8 cellular contexts compared by ENCODE assay signal in the genomic region with DNA sequence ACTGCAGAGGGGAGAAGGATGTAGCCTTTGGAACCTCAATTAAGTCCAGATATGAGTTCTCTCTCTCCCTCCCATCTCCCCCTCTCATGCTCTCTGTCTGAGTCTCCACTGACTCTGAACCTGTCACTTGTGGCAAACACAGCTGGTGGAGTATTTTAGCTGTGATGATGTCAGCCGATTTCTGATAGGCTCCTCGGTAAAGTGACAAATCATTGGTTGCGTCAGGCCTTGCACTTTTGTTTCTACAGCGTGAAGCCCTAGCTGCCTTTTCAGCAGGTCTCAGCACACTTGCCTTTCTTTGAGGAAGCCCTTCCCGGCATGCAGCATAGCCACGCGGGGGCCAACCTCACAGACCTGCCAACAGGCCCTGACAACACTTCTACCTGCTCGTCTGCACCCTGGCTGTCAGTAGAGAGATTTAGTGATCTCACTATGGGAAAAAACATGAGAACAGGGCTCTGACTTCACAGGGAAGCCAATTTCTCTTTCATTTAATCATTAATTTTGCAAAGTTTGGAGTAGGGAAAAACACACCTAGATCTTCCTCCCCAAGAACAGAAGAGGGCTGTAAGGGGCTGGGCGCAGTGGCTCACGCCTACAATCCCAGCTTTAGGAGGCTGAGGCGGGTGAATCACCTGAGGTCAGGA.
DNase-seq lines count a peak whose midpoint lies in the region; ATAC-seq and TF ChIP-seq lines count a peak whose summit lies in the region.

No MANE protein-coding gene starts in this region.

- peak; percentile 54 for DNase-seq in NCI-H2107 (lab: John Stamatoyannopoulos, UW)
- peak; percentile 69 to 72 for DNase-seq in activated CD4-positive, alpha-beta T cell treated with anti-CD3 and anti-CD28 coated beads, Interleukin-2, amount 50 U/mL, for 4 hours
- peak; percentile 75 to 79 (median 75) for DNase-seq in effector memory CD8-positive, alpha-beta T cell
- peak; percentile 52 to 90 (median 78) for DNase-seq in naive thymus-derived CD8-positive, alpha-beta T cell
- DNase-seq in stimulated activated naive B cell treated with anti-CD40 and anti-IgM and Interleukin-4, amounts not matched to agents 10 μg/mL and 1 μg/mL and 100 μg/mL, for 72 hours: peak; percentile 40
- DNase-seq in endothelial cell (ENCODE audit: low spot score): no peak

- peaks cover 63 to 65% of the 10 kb centered on the region in 2 donors for H3K4me1 Mint-ChIP-seq in effector memory CD8-positive, alpha-beta T cell (ENCODE audit: low read depth in 2 of 2)
- peaks cover 28 to 76% (median 71%) of the 10 kb centered on the region in 4 donors for H3K4me1 Mint-ChIP-seq in naive thymus-derived CD8-positive, alpha-beta T cell
- H3K4me1 Mint-ChIP-seq in stimulated activated naive B cell treated with anti-CD40 and anti-IgM and Interleukin-4, amounts not matched to agents 10 μg/mL and 1 μg/mL and 100 μg/mL, for 72 hours: peaks cover 28 to 52% of the 10 kb centered on the region in 2 donors
- peaks cover 6% of the 10 kb centered on the region for H3K4me1 Mint-ChIP-seq in endothelial cell (ENCODE audit: unreplicated experiment)

- POLR2A ChIA-PET in naive thymus-derived CD8-positive, alpha-beta T cell (lab: Charles Lee): interaction anchor here (0.6 to 1.1 kb wide), 3 partner anchors 9 to 386 kb away, joined by 3 to 5 read pairs (median 3); no protein-coding TSS in a partner anchor

- H3K4me3 Mint-ChIP-seq in effector memory CD8-positive, alpha-beta T cell: peak overlapping the region; percentile 77 to 81
- H3K4me3 Mint-ChIP-seq in naive thymus-derived CD8-positive, alpha-beta T cell: peak overlapping the region in 9 of 10 donors; percentile 62 to 84 (median 66)
- peak overlapping the region; percentile 21 to 25 for H3K4me3 Mint-ChIP-seq in stimulated activated naive B cell treated with anti-CD40 and anti-IgM and Interleukin-4, amounts not matched to agents 10 μg/mL and 1 μg/mL and 100 μg/mL, for 72 hours
- H3K4me3 Mint-ChIP-seq in endothelial cell (ENCODE audit: unreplicated experiment): no peak overlapping the region

- no peak for TF ChIP-seq CTCF in endothelial cell (IDR thresholded peaks at IDR 0.05; ENCODE audit: unreplicated experiment)

- H3K9me3 Mint-ChIP-seq in effector memory CD8-positive, alpha-beta T cell: no peaks in the 10 kb centered on the region
- no peaks in the 10 kb centered on the region for H3K9me3 Mint-ChIP-seq in naive thymus-derived CD8-positive, alpha-beta T cell
- peaks cover 0 to 4% of the 10 kb centered on the region in 2 donors for H3K9me3 Mint-ChIP-seq in stimulated activated naive B cell treated with anti-CD40 and anti-IgM and Interleukin-4, amounts not matched to agents 10 μg/mL and 1 μg/mL and 100 μg/mL, for 72 hours
- no peaks in the 10 kb centered on the region for H3K9me3 Mint-ChIP-seq in endothelial cell (ENCODE audit: unreplicated experiment)

- H3K36me3 Mint-ChIP-seq in effector memory CD8-positive, alpha-beta T cell (ENCODE audit: insufficient read depth): peaks cover 40% of the 10 kb centered on the region
- H3K36me3 Mint-ChIP-seq in naive thymus-derived CD8-positive, alpha-beta T cell: peaks cover 0 to 9% (median 8%) of the 10 kb centered on the region in 3 donors
- H3K36me3 Mint-ChIP-seq in stimulated activated naive B cell treated with anti-CD40 and anti-IgM and Interleukin-4, amounts not matched to agents 10 μg/mL and 1 μg/mL and 100 μg/mL, for 72 hours: peaks cover 59 to 63% of the 10 kb centered on the region in 2 donors
- H3K36me3 Mint-ChIP-seq in endothelial cell (ENCODE audit: low read depth, unreplicated experiment): peaks cover 4% of the 10 kb centered on the region

- ATAC-seq in GM18511 (IDR thresholded peaks at IDR 0.05; ENCODE audit: unreplicated experiment): peak; percentile 84
- ATAC-seq in HG02798 (IDR thresholded peaks at IDR 0.05; ENCODE audit: poor library complexity, unreplicated experiment): peak; percentile 90
- ATAC-seq in effector memory CD8-positive, alpha-beta T cell (replicated peaks): peak; percentile 68
- ATAC-seq in naive thymus-derived CD8-positive, alpha-beta T cell: peak; percentile 72 to 82
- peak; percentile 71 to 85 for ATAC-seq in stimulated activated naive B cell treated with anti-CD40 and anti-IgM and Interleukin-4, amounts not matched to agents 10 μg/mL and 1 μg/mL and 100 μg/mL, for 72 hours (replicated peaks)

- no peaks in the 10 kb centered on the region for H3K27me3 Mint-ChIP-seq in effector memory CD8-positive, alpha-beta T cell
- no peaks in the 10 kb centered on the region for H3K27me3 Mint-ChIP-seq in naive thymus-derived CD8-positive, alpha-beta T cell
- no peaks in the 10 kb centered on the region for H3K27me3 Mint-ChIP-seq in stimulated activated naive B cell treated with anti-CD40 and anti-IgM and Interleukin-4, amounts not matched to agents 10 μg/mL and 1 μg/mL and 100 μg/mL, for 72 hours
- peaks cover 7% of the 10 kb centered on the region for H3K27me3 Mint-ChIP-seq in endothelial cell (ENCODE audit: unreplicated experiment)

- H3K27ac Mint-ChIP-seq in effector memory CD8-positive, alpha-beta T cell: peak overlapping the region; percentile 95 to 96
- H3K27ac Mint-ChIP-seq in naive thymus-derived CD8-positive, alpha-beta T cell: peak overlapping the region; percentile 91 to 99 (median 94)
- peak overlapping the region; percentile 87 for H3K27ac Mint-ChIP-seq in stimulated activated naive B cell treated with anti-CD40 and anti-IgM and Interleukin-4, amounts not matched to agents 10 μg/mL and 1 μg/mL and 100 μg/mL, for 72 hours
- H3K27ac Mint-ChIP-seq in endothelial cell (ENCODE audit: unreplicated experiment): no peak overlapping the region
